In the genomic region with DNA sequence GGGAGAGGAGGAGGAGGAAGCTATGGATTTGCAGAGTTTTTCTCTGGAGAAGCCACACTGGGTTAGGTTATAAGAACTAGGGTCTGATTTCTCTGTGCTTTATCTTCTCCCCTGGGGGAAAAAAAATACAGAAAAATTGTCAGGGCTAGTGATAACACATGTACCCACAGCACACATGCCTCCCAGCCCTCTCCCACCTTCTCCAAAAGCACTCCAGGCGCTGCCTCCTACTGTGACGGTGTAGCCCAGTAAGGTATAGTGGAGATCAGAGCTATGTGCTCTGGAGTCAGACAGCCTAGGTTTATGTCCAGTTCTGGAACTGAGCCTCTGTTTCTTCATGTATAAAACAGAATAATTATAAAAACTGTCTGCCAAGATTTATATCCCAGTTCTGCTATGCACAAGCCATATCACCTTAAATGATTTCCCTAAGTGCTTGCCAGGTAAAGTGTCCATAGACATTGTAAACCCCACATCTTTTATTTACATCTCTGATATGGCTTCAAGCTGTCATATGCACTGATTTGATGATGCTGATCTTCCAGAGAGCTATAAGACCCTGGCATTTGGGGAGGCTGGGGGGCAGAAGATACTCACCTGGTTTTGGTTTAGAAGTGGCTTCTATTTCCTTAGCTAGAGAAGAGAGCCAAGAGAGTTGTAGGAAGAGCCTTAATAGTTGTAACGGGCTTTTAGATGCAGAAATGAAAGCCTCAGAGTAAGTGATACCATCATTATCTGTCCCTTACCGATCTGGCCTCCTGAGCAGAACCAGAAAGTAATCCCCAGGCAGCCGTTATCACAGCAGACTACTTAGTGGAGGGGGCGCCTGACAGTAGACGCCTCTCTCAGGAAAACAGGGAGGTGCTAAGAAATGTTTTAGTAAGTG, we compare ENCODE assay signal across 19 cellular contexts. TPM values are rescaled to one million over a fixed set of nuclear protein-coding genes. Genes with fewer than 3 reads are reported as not detected.
DNase-seq lines count a peak whose midpoint lies in the region; ATAC-seq and TF ChIP-seq lines count a peak whose summit lies in the region.
"Had no signal": no experiment of that assay in that cellular context is flagged by ENCODE, and none has a peak within 500 bp of the region (broad histone marks: within the 10 kb centered on the region; RNA-seq: fewer than 3 reads in every experiment).

No MANE protein-coding gene starts in this region.

- H3K4me1 Mint-ChIP-seq in activated CD4-positive, alpha-beta T cell treated with anti-CD3 and anti-CD28 coated beads, Interleukin-2, amount 10 ng/mL, durations not matched to agents 7 days and 5 days: no peaks in the 10 kb centered on the region
- no peaks in the 10 kb centered on the region for H3K4me1 Mint-ChIP-seq in activated naive CD4-positive, alpha-beta T cell treated with anti-CD3 and anti-CD28 coated beads for 36 hours (ENCODE audit: low read depth)
- peaks cover 48% of the 10 kb centered on the region for H3K4me1 Mint-ChIP-seq in type B pancreatic cell (ENCODE audit: unreplicated experiment)

- H3K4me3 ChIP-seq in BE2C (ENCODE audit: low read depth, low read length): no peak overlapping the region
- no peak overlapping the region for H3K4me3 ChIP-seq in SJSA1
- H3K4me3 ChIP-seq in cardiac muscle cell: no peak overlapping the region
- H3K4me3 ChIP-seq: coronary artery, GM23248 had no signal

- ATAC-seq in omental fat pad (ENCODE audit: low FRiP score): peak; percentile 2

- DNase-seq in BE2C: peak; percentile 31
- DNase-seq in SJSA1 (ENCODE audit: low read depth in 1 of 2, low spot score in 2 of 2): no peak
- DNase-seq in cardiac muscle cell (ENCODE audit: low read depth in 1 of 2, low spot score in 1 of 2): peak in 1 of 2 donors; percentile 31
- no peak for DNase-seq in omental fat pad (ENCODE audit: low spot score)
- DNase-seq in A172 (ENCODE audit: low spot score): no peak
- no peak for DNase-seq in activated CD4-positive, alpha-beta T cell treated with anti-CD3 and anti-CD28 coated beads, Interleukin-2, amount 10 ng/mL, durations not matched to agents 7 days and 5 days
- no peak for DNase-seq in activated naive CD4-positive, alpha-beta T cell treated with anti-CD3 and anti-CD28 coated beads for 36 hours
- no peak for DNase-seq in type B pancreatic cell (ENCODE audit: extremely low spot score, unreplicated experiment)
- DNase-seq: ACHN; activated CD4-positive, alpha-beta memory T cell treated with anti-CD3 and anti-CD28 coated beads for 36 hours; activated naive CD4-positive, alpha-beta T cell treated with anti-CD3 and anti-CD28 coated beads, Interleukin-2, amount 50 U/mL, for 16 hours; activated T-cell treated with anti-CD3 and anti-CD28 coated beads for 4 hours; GM23248; NCI-H2029; retina; stimulated activated naive CD4-positive, alpha-beta T cell treated with Interleukin-2 at 50 U/mL for 16 hours had no signal

- no peaks in the 10 kb centered on the region for H3K36me3 Mint-ChIP-seq in activated CD4-positive, alpha-beta T cell treated with anti-CD3 and anti-CD28 coated beads, Interleukin-2, amount 10 ng/mL, durations not matched to agents 7 days and 5 days (ENCODE audit: low read depth)
- no peaks in the 10 kb centered on the region for H3K36me3 Mint-ChIP-seq in activated naive CD4-positive, alpha-beta T cell treated with anti-CD3 and anti-CD28 coated beads for 36 hours (ENCODE audit: low read depth)
- peaks cover 40% of the 10 kb centered on the region for H3K36me3 Mint-ChIP-seq in type B pancreatic cell
- H3K36me3 Mint-ChIP-seq: activated CD4-positive, alpha-beta memory T cell treated with anti-CD3 and anti-CD28 coated beads for 36 hours had no signal

- peaks cover 4% of the 10 kb centered on the region; the same call in 1 of the 2 replicates for H3K27me3 ChIP-seq in BE2C
- H3K27me3 ChIP-seq in SJSA1 (replicated peaks): no peaks in the 10 kb centered on the region
- H3K27me3 ChIP-seq in cardiac muscle cell: no peaks in the 10 kb centered on the region

- H3K27ac ChIP-seq in SJSA1 (peak overlapping the region; percentile 40; the same call in 1 of the 2 replicates), cardiac muscle cell (peak overlapping the region; percentile 65)
- H3K27ac ChIP-seq: C4-2B, coronary artery, GM23248, KMS-11 had no signal

- CTCF ChIA-PET in activated CD4-positive, alpha-beta T cell treated with anti-CD3 and anti-CD28 coated beads, Interleukin-2, amount 10 ng/mL, durations not matched to agents 7 days and 5 days (lab: Charles Lee): no interaction called here
- CTCF ChIA-PET in activated naive CD4-positive, alpha-beta T cell treated with anti-CD3 and anti-CD28 coated beads for 36 hours (lab: Charles Lee): no interaction called here

- POLR2A ChIA-PET in activated CD4-positive, alpha-beta T cell treated with anti-CD3 and anti-CD28 coated beads, Interleukin-2, amount 10 ng/mL, durations not matched to agents 7 days and 5 days (lab: Charles Lee): no interaction called here

- no peaks in the 10 kb centered on the region for H3K36me3 ChIP-seq in BE2C
- peaks cover 62% of the 10 kb centered on the region for H3K36me3 ChIP-seq in SJSA1
- H3K36me3 ChIP-seq in cardiac muscle cell: no peaks in the 10 kb centered on the region

- TF ChIP-seq CTCF in BE2C (IDR thresholded peaks at IDR 0.05; ENCODE audit: low read depth, low read length) (no peak), cardiac muscle cell (IDR thresholded peaks at IDR 0.05; ENCODE audit: low read depth, low read length) (no peak), omental fat pad (IDR thresholded peaks at IDR 0.05) (no peak), type B pancreatic cell (conservative IDR thresholded peaks at IDR 0.05) (no peak)

- no peaks in the 10 kb centered on the region for H3K9me3 Mint-ChIP-seq in activated CD4-positive, alpha-beta T cell treated with anti-CD3 and anti-CD28 coated beads, Interleukin-2, amount 10 ng/mL, durations not matched to agents 7 days and 5 days
- no peaks in the 10 kb centered on the region for H3K9me3 Mint-ChIP-seq in activated naive CD4-positive, alpha-beta T cell treated with anti-CD3 and anti-CD28 coated beads for 36 hours
- H3K9me3 Mint-ChIP-seq in type B pancreatic cell: peaks cover 4% of the 10 kb centered on the region
- H3K9me3 Mint-ChIP-seq: activated CD4-positive, alpha-beta memory T cell treated with anti-CD3 and anti-CD28 coated beads for 36 hours had no signal

- peaks cover 5% of the 10 kb centered on the region for H3K4me1 ChIP-seq in BE2C
- peaks cover 28% of the 10 kb centered on the region for H3K4me1 ChIP-seq in SJSA1 (replicated peaks)
- H3K4me1 ChIP-seq in cardiac muscle cell (ENCODE audit: low read depth): peaks cover 42% of the 10 kb centered on the region

- no peaks in the 10 kb centered on the region; the same call in 1 of the 2 replicates for H3K9me3 ChIP-seq in BE2C
- no peaks in the 10 kb centered on the region for H3K9me3 ChIP-seq in SJSA1 (replicated peaks)
- H3K9me3 ChIP-seq in cardiac muscle cell (ENCODE audit: low read depth): no peaks in the 10 kb centered on the region

- intact Hi-C loops in activated naive CD4-positive, alpha-beta T cell treated with anti-CD3 and anti-CD28 coated beads for 36 hours (cut with micrococcal nuclease): no loop called here

- no peak overlapping the region for H3K4me3 Mint-ChIP-seq in activated CD4-positive, alpha-beta T cell treated with anti-CD3 and anti-CD28 coated beads, Interleukin-2, amount 10 ng/mL, durations not matched to agents 7 days and 5 days
- no peak overlapping the region for H3K4me3 Mint-ChIP-seq in activated naive CD4-positive, alpha-beta T cell treated with anti-CD3 and anti-CD28 coated beads for 36 hours
- no peak overlapping the region for H3K4me3 Mint-ChIP-seq in type B pancreatic cell
- H3K4me3 Mint-ChIP-seq: activated CD4-positive, alpha-beta memory T cell treated with anti-CD3 and anti-CD28 coated beads for 36 hours had no signal

- no peak overlapping the region for H3K27ac Mint-ChIP-seq in activated CD4-positive, alpha-beta T cell treated with anti-CD3 and anti-CD28 coated beads, Interleukin-2, amount 10 ng/mL, durations not matched to agents 7 days and 5 days
- H3K27ac Mint-ChIP-seq in activated naive CD4-positive, alpha-beta T cell treated with anti-CD3 and anti-CD28 coated beads for 36 hours: no peak overlapping the region
- H3K27ac Mint-ChIP-seq in type B pancreatic cell: no peak overlapping the region
- H3K27ac Mint-ChIP-seq: activated CD4-positive, alpha-beta memory T cell treated with anti-CD3 and anti-CD28 coated beads for 36 hours had no signal

- H3K27me3 Mint-ChIP-seq in activated CD4-positive, alpha-beta T cell treated with anti-CD3 and anti-CD28 coated beads, Interleukin-2, amount 10 ng/mL, durations not matched to agents 7 days and 5 days: peaks cover 17% of the 10 kb centered on the region
- H3K27me3 Mint-ChIP-seq in activated naive CD4-positive, alpha-beta T cell treated with anti-CD3 and anti-CD28 coated beads for 36 hours (ENCODE audit: low read depth): peaks cover 16% of the 10 kb centered on the region
- no peaks in the 10 kb centered on the region for H3K27me3 Mint-ChIP-seq in type B pancreatic cell

RNA-seq across cellular contexts. Expression of a gene that starts 7.6 kb away (rescaled TPM):
- 0.15 TPM for polyA plus RNA-seq in BE2C (2012; ENCODE audit: insufficient read depth, insufficient read length, low read depth)
- 37.0 and 62.0 TPM in 2 replicates for total RNA-seq in SJSA1 (2014; rRNA removed; shearing (Covaris generic))
- total RNA-seq in cardiac muscle cell (4.9 and 18.1 TPM in 2 replicates), omental fat pad (100 to 1,000 TPM in 3 of 4 donors, 10 to 100 TPM in 1; 71.1 to 215 (median 161) TPM), type B pancreatic cell (ENCODE audit: low replicate concordance) (15.3 and 93.2 TPM in 2 replicates)
- 9.1 and 13.0 TPM in 2 replicates for polyA plus RNA-seq in cardiac muscle cell
- total RNA-seq in A172 (2014; rRNA removed; shearing (Covaris generic)): not detected in 2 replicates
- not detected for total RNA-seq in activated CD4-positive, alpha-beta T cell treated with anti-CD3 and anti-CD28 coated beads, Interleukin-2, amount 10 ng/mL, durations not matched to agents 7 days and 5 days
- total RNA-seq in activated naive CD4-positive, alpha-beta T cell treated with anti-CD3 and anti-CD28 coated beads for 36 hours: under 1 TPM; 0.86 to 0.99 TPM
